ENCODE assay signal across 1 cellular context in genomic region chr19:5889288-5889971, GRCh38.
TF ChIP-seq lines count a peak whose summit lies in the region.

No MANE protein-coding gene starts in this region.

TF ChIP-seq in HepG2, 621 proteins besides CTCF, POLR2A, EP300 and RAD21:
- TF ChIP-seq ZBTB8A (CRISPR knock-in tag; IDR thresholded peaks at IDR 0.05; ENCODE audit: borderline replicate concordance, low read depth) = no peak
- no peak for TF ChIP-seq ZNF598 (CRISPR knock-in tag; IDR thresholded peaks at IDR 0.05; ENCODE audit: borderline replicate concordance)
- no peak for TF ChIP-seq SATB2 (CRISPR knock-in tag; IDR thresholded peaks at IDR 0.05)
- no peak for TF ChIP-seq ZBTB43 (CRISPR knock-in tag; conservative IDR thresholded peaks at IDR 0.05)
- no peak for TF ChIP-seq ZFP36 (IDR thresholded peaks at IDR 0.05; ENCODE audit: borderline replicate concordance, low read depth, low read length, partially characterized antibody)
- no peak for TF ChIP-seq ZNF274 (CRISPR knock-in tag; IDR thresholded peaks at IDR 0.05)
- TF ChIP-seq NFE2L2 (IDR thresholded peaks at IDR 0.05; ENCODE audit: low read length) = no peak
- TF ChIP-seq PBX2 (CRISPR knock-in tag; IDR thresholded peaks at IDR 0.05) = no peak
- no peak for TF ChIP-seq HDAC6 (IDR thresholded peaks at IDR 0.05; ENCODE audit: low read depth, low read length)
- no peak for TF ChIP-seq ATAD3A (CRISPR knock-in tag; IDR thresholded peaks at IDR 0.05)
- no peak for TF ChIP-seq ZNF616 (CRISPR knock-in tag; IDR thresholded peaks at IDR 0.05; ENCODE audit: low read depth)
- TF ChIP-seq EED (CRISPR knock-in tag; IDR thresholded peaks at IDR 0.05) = no peak
- TF ChIP-seq ZNF460 (CRISPR knock-in tag; IDR thresholded peaks at IDR 0.05; ENCODE audit: borderline replicate concordance) = no peak
- TF ChIP-seq RAD51 (IDR thresholded peaks at IDR 0.05; ENCODE audit: borderline replicate concordance) = no peak
- TF ChIP-seq ZNF280D (CRISPR knock-in tag; IDR thresholded peaks at IDR 0.05) = no peak
- TF ChIP-seq ZC3H13 (CRISPR knock-in tag; IDR thresholded peaks at IDR 0.05) = 0 out of 2 replicates have a peak, but pooled peaks have one; percentile 21
- TF ChIP-seq ZBTB10 (CRISPR knock-in tag; IDR thresholded peaks at IDR 0.05; ENCODE audit: borderline replicate concordance) = no peak
- TF ChIP-seq SAP130 (CRISPR knock-in tag; IDR thresholded peaks at IDR 0.05; ENCODE audit: low read depth) = 0 out of 2 replicates have a peak, but pooled peaks have one; percentile 14
- no peak for TF ChIP-seq GMEB2 (CRISPR knock-in tag; IDR thresholded peaks at IDR 0.05; ENCODE audit: low read depth)
- peak; percentile 20 for TF ChIP-seq ZNF687 (CRISPR knock-in tag; IDR thresholded peaks at IDR 0.05)
- TF ChIP-seq ZNF24 (IDR thresholded peaks at IDR 0.05) = peak; percentile 87
TF ChIP-seq in HepG2: peak in this region for 4.
